30 cellular contexts compared by ENCODE assay signal in the genomic region with DNA sequence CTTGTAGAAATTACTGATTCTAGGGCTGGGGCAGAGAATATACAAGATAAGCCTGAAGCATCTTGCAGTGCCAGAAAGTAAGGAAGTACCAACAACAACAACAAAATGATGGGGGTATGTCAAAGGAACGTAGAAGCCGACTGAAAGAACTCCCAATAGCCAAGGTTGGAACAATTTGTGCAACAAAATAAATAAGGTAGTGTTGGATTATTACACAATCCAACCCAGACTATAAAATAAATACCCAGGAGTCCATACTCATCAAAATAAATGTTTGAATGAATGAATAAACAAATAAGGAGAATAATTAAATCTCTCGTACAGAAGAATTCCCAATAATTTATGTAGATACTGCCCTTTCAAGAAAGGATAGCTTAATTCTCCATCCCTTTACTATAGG.
"Had no signal": no experiment of that assay in that cellular context is flagged by ENCODE, and none has a peak within 500 bp of the region (broad histone marks: within the 10 kb centered on the region; RNA-seq: fewer than 3 reads in every experiment).

No MANE protein-coding gene starts in this region.

- FAIRE-seq: astrocyte, TTC549 had no signal

- H3K27ac ChIP-seq: body of pancreas, brain microvascular endothelial cell, breast epithelium, VCaP had no signal

- H3K27me3 ChIP-seq: body of pancreas, brain microvascular endothelial cell, breast epithelium had no signal

- H3K4me3 ChIP-seq: body of pancreas, breast epithelium had no signal

- ATAC-seq: activated CD8-positive, alpha-beta memory T cell treated with anti-CD3 and anti-CD28 coated beads, Interleukin-2, amount 10 ng/mL, durations not matched to agents 7 days and 5 days; activated CD8-positive, alpha-beta T cell treated with anti-CD3 and anti-CD28 coated beads, Interleukin-2, amount 10 ng/mL, durations not matched to agents 7 days and 5 days; activated naive CD8-positive, alpha-beta T cell treated with anti-CD3 and anti-CD28 coated beads, Interleukin-2, amount 50 U/mL, for 24 hours; body of pancreas had no signal

- H3K36me3 ChIP-seq: brain microvascular endothelial cell, breast epithelium had no signal

- DNase-seq: activated B cell treated with CpG ODN at 0.5 μM for 24 hours; activated CD4-positive, alpha-beta memory T cell treated with anti-CD3 and anti-CD28 coated beads, Interleukin-2, amount 10 ng/mL, durations not matched to agents 7 days and 5 days; activated CD4-positive, alpha-beta T cell treated with anti-CD3 and anti-CD28 coated beads for 4 hours; activated CD4-positive, alpha-beta T cell treated with anti-CD3 and anti-CD28 coated beads, Interleukin-2, amount 10 ng/mL, durations not matched to agents 24 days and 14 days; activated CD4-positive, alpha-beta T cell treated with anti-CD3 and anti-CD28 coated beads, Interleukin-2, amount 50 U/mL, for 1 hour; activated CD4-positive, alpha-beta T cell treated with anti-CD3 and anti-CD28 coated beads, Interleukin-2, amount 50 U/mL, for 4 hours; activated CD4-positive, CD25-positive, alpha-beta regulatory T cell treated with anti-CD3 and anti-CD28 coated beads, Interleukin-2, amount 50 U/mL, for 72 hours; activated CD8-positive, alpha-beta memory T cell treated with anti-CD3 and anti-CD28 coated beads for 24 hours; activated CD8-positive, alpha-beta memory T cell treated with anti-CD3 and anti-CD28 coated beads, Interleukin-2, amount 10 ng/mL, durations not matched to agents 7 days and 5 days; activated CD8-positive, alpha-beta memory T cell treated with anti-CD3 and anti-CD28 coated beads, Interleukin-2, amount 50 U/mL, for 48 hours; activated CD8-positive, alpha-beta T cell treated with anti-CD3 and anti-CD28 coated beads, Interleukin-2, amount 10 ng/mL, durations not matched to agents 7 days and 5 days; activated effector memory CD4-positive, alpha-beta T cell treated with Interleukin-2 at 50 U/mL for 16 hours; activated gamma-delta T cell; activated naive CD4-positive, alpha-beta T cell treated with anti-CD3 and anti-CD28 coated beads, Interleukin-2, amount 10 ng/mL, durations not matched to agents 7 days and 5 days; activated naive CD4-positive, alpha-beta T cell treated with Interleukin-2 at 50 U/mL for 16 hours; activated naive CD8-positive, alpha-beta T cell treated with anti-CD3 and anti-CD28 coated beads, Interleukin-2, amount 10 ng/mL, durations not matched to agents 7 days and 5 days; activated naive CD8-positive, alpha-beta T cell treated with anti-CD3 and anti-CD28 coated beads, Interleukin-2, amount 50 U/mL, for 24 hours; activated T-cell treated with anti-CD3 and anti-CD28 coated beads, Interleukin-2, amount 50 U/mL, for 24 hours; activated T-cell treated with anti-CD3 and anti-CD28 coated beads, Interleukin-2, amount 50 U/mL, for 48 hours; amygdala; aorta; body of pancreas; brain microvascular endothelial cell; central memory CD4-positive, alpha-beta T cell; T-helper 1 cell; T-helper 9 cell had no signal

- H3K9me3 ChIP-seq: body of pancreas, breast epithelium had no signal

- H3K4me1 ChIP-seq: body of pancreas, breast epithelium had no signal
